ENCODE assay signal across 1 cellular context in the genomic region with DNA sequence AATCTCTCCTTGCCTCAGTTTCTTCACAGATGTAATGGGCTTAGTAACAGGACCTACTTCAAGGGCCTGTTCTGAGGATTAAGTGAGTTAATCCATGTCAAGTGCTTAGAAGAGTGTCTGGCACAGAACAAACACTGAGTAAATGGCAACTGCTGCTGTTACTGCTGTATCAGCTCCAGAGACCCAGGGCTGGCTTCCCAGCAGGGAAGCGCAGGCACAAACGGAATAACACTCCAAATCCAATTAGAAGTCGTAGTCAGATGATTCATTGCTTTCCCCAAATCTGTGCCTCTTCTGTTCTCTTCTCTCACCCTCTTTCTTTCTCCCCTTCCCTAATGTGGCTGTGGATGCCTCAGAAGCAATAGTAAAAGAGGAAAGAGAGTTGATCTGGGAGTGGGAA.
TF ChIP-seq lines count a peak whose summit lies in the region.

No MANE protein-coding gene starts in this region.

TF ChIP-seq in IMR-90, 13 proteins besides CTCF, POLR2A, EP300 and RAD21 (continued from another document):
- TF ChIP-seq, protein P1, sequence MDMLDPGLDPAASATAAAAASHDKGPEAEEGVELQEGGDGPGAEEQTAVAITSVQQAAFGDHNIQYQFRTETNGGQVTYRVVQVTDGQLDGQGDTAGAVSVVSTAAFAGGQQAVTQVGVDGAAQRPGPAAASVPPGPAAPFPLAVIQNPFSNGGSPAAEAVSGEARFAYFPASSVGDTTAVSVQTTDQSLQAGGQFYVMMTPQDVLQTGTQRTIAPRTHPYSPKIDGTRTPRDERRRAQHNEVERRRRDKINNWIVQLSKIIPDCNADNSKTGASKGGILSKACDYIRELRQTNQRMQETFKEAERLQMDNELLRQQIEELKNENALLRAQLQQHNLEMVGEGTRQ (IDR thresholded peaks at IDR 0.05; ENCODE audit: low read depth, low read length): no peak
- no peak for TF ChIP-seq CHD1 (IDR thresholded peaks at IDR 0.05; ENCODE audit: low read depth, low read length)
- no peak for TF ChIP-seq ELK1 (IDR thresholded peaks at IDR 0.05; ENCODE audit: borderline replicate concordance, low read depth, low read length)
- no peak for TF ChIP-seq RCOR1 (IDR thresholded peaks at IDR 0.05; ENCODE audit: insufficient replicate concordance, low read length)
